ENCODE assay signal across 24 cellular contexts in genomic region chr20:396619-397431, GRCh38. TPM values are rescaled to one million over a fixed set of nuclear protein-coding genes. Genes with fewer than 3 reads are reported as not detected.
DNase-seq lines count a peak whose midpoint lies in the region; ATAC-seq, FAIRE-seq and TF ChIP-seq lines count a peak whose summit lies in the region.
"Had no signal": no experiment of that assay in that cellular context is flagged by ENCODE, and none has a peak within 500 bp of the region (broad histone marks: within the 10 kb centered on the region; RNA-seq: fewer than 3 reads in every experiment).

No MANE protein-coding gene starts in this region.

- no peak for FAIRE-seq in endothelial cell of umbilical vein (lab: Jason Lieb, UNC)
- FAIRE-seq: GM12891 had no signal

- in situ Hi-C loops in Panc1 (cut with HindIII; ENCODE audit: low pct_unique_long_range_greater_than_20kb, low sequenced_read_pairs) = no loop called here

- CTCF ChIA-PET in Panc1 (lab: Charles Lee) = no interaction called here
- CTCF ChIA-PET in endothelial cell of umbilical vein (lab: Charles Lee) = interaction anchor here (1.2 to 2.4 kb wide), 4 partner anchors 10 to 42 kb away, joined by 3 to 10 read pairs (median 3); no protein-coding TSS in a partner anchor

- TF ChIP-seq CTCF in DND-41 (IDR thresholded peaks at IDR 0.05; ENCODE audit: borderline replicate concordance, extremely low read depth, low read length, poor library complexity, severe bottlenecking) (no peak), Panc1 (IDR thresholded peaks at IDR 0.05) (no peak), endothelial cell of umbilical vein (IDR thresholded peaks at IDR 0.05; ENCODE audit: extremely low read depth in 1 of 2, insufficient read depth in 1 of 2, low read depth in 1 of 2, low read length in 2 of 2) (no peak), osteoblast (IDR thresholded peaks at IDR 0.05; ENCODE audit: extremely low read depth, low read depth, low read length) (no peak)

- no peak overlapping the region for H3K9ac ChIP-seq in DND-41 (ENCODE audit: low read depth, low read length)
- H3K9ac ChIP-seq in endothelial cell of umbilical vein (replicated peaks; ENCODE audit: extremely low read depth, insufficient read depth, low read length) = no peak overlapping the region
- H3K9ac ChIP-seq: GM23248 had no signal

- H3K27ac ChIP-seq in DND-41 (ENCODE audit: low read length) (peak overlapping the region; percentile 19; the same call in 1 of the 2 replicates), Panc1 (ENCODE audit: low read length) (no peak overlapping the region), endothelial cell of umbilical vein (ENCODE audit: insufficient read depth, low read depth, low read length) (no peak overlapping the region), osteoblast (ENCODE audit: low read depth, low read length) (no peak overlapping the region)
- H3K27ac ChIP-seq: GM23248, heart right ventricle, neutrophil, psoas muscle, thoracic aorta, uterus had no signal

- H3K36me3 ChIP-seq in DND-41 (ENCODE audit: insufficient read depth, low read length) = peaks cover 60% of the 10 kb centered on the region
- H3K36me3 ChIP-seq in Panc1 (ENCODE audit: control insufficient read depth, insufficient read depth, low read length) = no peaks in the 10 kb centered on the region; the same call in 1 of the 2 replicates
- H3K36me3 ChIP-seq in endothelial cell of umbilical vein (ENCODE audit: control insufficient read depth in 2 of 2, extremely low read depth in 1 of 2, insufficient read depth in 2 of 2, low read length in 2 of 2) = peaks cover 8 to 20% of the 10 kb centered on the region in 2 experiments
- H3K36me3 ChIP-seq in osteoblast (ENCODE audit: insufficient read depth, low read length) = peaks cover 10% of the 10 kb centered on the region
- H3K36me3 ChIP-seq: uterus had no signal

- H3K4me2 ChIP-seq in DND-41 (ENCODE audit: insufficient read depth, low read length) (no peak overlapping the region), endothelial cell of umbilical vein (ENCODE audit: insufficient read depth, low read length) (no peak overlapping the region), osteoblast (ENCODE audit: insufficient read depth, low read length) (no peak overlapping the region)

- intact Hi-C loops in Panc1 (cut with micrococcal nuclease; ENCODE audit: unreplicated experiment) (no loop called here), endothelial cell of umbilical vein (cut with micrococcal nuclease) (no loop called here)

- H4K20me1 ChIP-seq in DND-41 (ENCODE audit: insufficient read depth, low read length) (0 out of 2 replicates have a peak, but pooled peaks cover 5% of the 10 kb centered on the region), endothelial cell of umbilical vein (replicated peaks; ENCODE audit: control insufficient read depth, extremely low read depth, insufficient read depth, low read length) (no peaks in the 10 kb centered on the region), osteoblast (ENCODE audit: insufficient read depth, low read length) (no peaks in the 10 kb centered on the region)

- H3K79me2 ChIP-seq in DND-41 (ENCODE audit: insufficient read depth, low read length) = peaks cover 2% of the 10 kb centered on the region; the same call in 1 of the 2 replicates
- no peaks in the 10 kb centered on the region for H3K79me2 ChIP-seq in endothelial cell of umbilical vein (ENCODE audit: control insufficient read depth, insufficient read depth, low read length)
- H3K79me2 ChIP-seq in osteoblast (ENCODE audit: insufficient read depth, low read length) = no peaks in the 10 kb centered on the region

- H3K9me1 ChIP-seq in endothelial cell of umbilical vein (replicated peaks; ENCODE audit: control insufficient read depth, extremely low read depth, insufficient read depth, low read length) = no peaks in the 10 kb centered on the region

- TSS peak; percentile 60 for BruUV-seq in Panc1 (replicated peaks; lab: Mats Ljungman, UMichigan)
- BruUV-seq in endothelial cell of umbilical vein (replicated peaks; lab: Mats Ljungman, UMichigan) = TSS peak; percentile 15

- H3K4me1 ChIP-seq in DND-41 (ENCODE audit: insufficient read depth, low read length) (peaks cover 26% of the 10 kb centered on the region), Panc1 (ENCODE audit: control insufficient read depth, insufficient read depth, low read length) (peaks cover 2% of the 10 kb centered on the region), endothelial cell of umbilical vein (ENCODE audit: control insufficient read depth, extremely low read depth, insufficient read depth, low read length) (no peaks in the 10 kb centered on the region), osteoblast (ENCODE audit: insufficient read depth, low read length) (no peaks in the 10 kb centered on the region)
- H3K4me1 ChIP-seq: heart right ventricle, psoas muscle, uterus had no signal

- H3K4me3 ChIP-seq in DND-41 (ENCODE audit: low read depth in 1 of 2, low read length in 2 of 2) = no peak overlapping the region
- H3K4me3 ChIP-seq in Panc1 (ENCODE audit: low read depth in 2 of 2, low read length in 2 of 2) = no peak overlapping the region
- H3K4me3 ChIP-seq in endothelial cell of umbilical vein (replicated peaks in 1 of 3; ENCODE audit: insufficient read depth in 1 of 3, low read depth in 1 of 3, low read length in 3 of 3) = no peak overlapping the region
- H3K4me3 ChIP-seq in osteoblast (ENCODE audit: insufficient read depth, low read length) = no peak overlapping the region
- H3K4me3 ChIP-seq: GM23248, heart right ventricle, psoas muscle, thoracic aorta, uterus had no signal

- dilution Hi-C loops in endothelial cell of umbilical vein (cut with MboI; ENCODE audit: extremely low pct_ligation_motif_present, low sequenced_read_pairs) = no loop called here

- H3K9me3 ChIP-seq in DND-41 (ENCODE audit: insufficient read depth, low read length, severe bottlenecking) (no peaks in the 10 kb centered on the region), Panc1 (ENCODE audit: control insufficient read depth, insufficient read depth, low read depth, low read length) (no peaks in the 10 kb centered on the region), endothelial cell of umbilical vein (replicated peaks; ENCODE audit: control insufficient read depth, insufficient read depth, low read length) (no peaks in the 10 kb centered on the region), osteoblast (ENCODE audit: low read depth, low read length) (no peaks in the 10 kb centered on the region)
- H3K9me3 ChIP-seq: heart right ventricle, neutrophil, psoas muscle, thoracic aorta, uterus had no signal

- ATAC-seq in DND-41 (ENCODE audit: insufficient read depth, low read depth) (no peak), Panc1 (no peak; the same call in 1 of the 2 replicates), HG02938 (IDR thresholded peaks at IDR 0.05; ENCODE audit: unreplicated experiment) (no peak), GM21717 (IDR thresholded peaks at IDR 0.05; ENCODE audit: unreplicated experiment) (no peak), GM18858 (IDR thresholded peaks at IDR 0.05; ENCODE audit: unreplicated experiment) (no peak), GM21825 (IDR thresholded peaks at IDR 0.05; ENCODE audit: unreplicated experiment) (no peak)
- ATAC-seq: activated T-cell treated with anti-CD3 and anti-CD28 coated beads, Interleukin-2, amount 50 U/mL, for 4 hours; psoas muscle; stimulated activated naive CD8-positive, alpha-beta T cell treated with anti-CD3 and anti-CD28 coated beads, Interleukin-15, Interleukin-2, amounts not matched to agents 100 U/mL and 50 U/mL, for 24 hours had no signal

- DNase-seq in DND-41 (no peak), Panc1 (ENCODE audit: low read depth, low spot score) (no peak), endothelial cell of umbilical vein (ENCODE audit: low read depth, low spot score) (no peak), osteoblast (ENCODE audit: insufficient read length, low spot score, missing footprints) (peak; percentile 71)
- DNase-seq: activated CD4-positive, alpha-beta T cell treated with anti-CD3 and anti-CD28 coated beads for 4 hours; activated T-cell treated with anti-CD3 and anti-CD28 coated beads, Interleukin-2, amount 50 U/mL, for 4 hours; CD4-positive, CD25-positive, alpha-beta regulatory T cell; erythroblast; GM23248; heart right ventricle; HFFc6; mesenchymal stem cell; NCI-H1694; NCI-H69; psoas muscle; stimulated activated naive CD8-positive, alpha-beta T cell treated with anti-CD3 and anti-CD28 coated beads, Interleukin-15, Interleukin-2, amounts not matched to agents 100 U/mL and 50 U/mL, for 24 hours; uterus had no signal

- POLR2A ChIA-PET in Panc1 (lab: Charles Lee) = no interaction called here
- POLR2A ChIA-PET in endothelial cell of umbilical vein (lab: Charles Lee) = no interaction called here

- TF ChIP-seq POLR2A in endothelial cell of umbilical vein (IDR thresholded peaks at IDR 0.05; ENCODE audit: low read depth, low read length) = no peak

- H2AFZ ChIP-seq in DND-41 (ENCODE audit: low read depth, low read length) = no peak overlapping the region
- H2AFZ ChIP-seq in endothelial cell of umbilical vein (ENCODE audit: low read depth, low read length) = no peak overlapping the region
- H2AFZ ChIP-seq in osteoblast (ENCODE audit: low read length) = no peak overlapping the region
- H2AFZ ChIP-seq: GM23248 had no signal

- H3K27me3 ChIP-seq in DND-41 (ENCODE audit: insufficient read depth, low read length, poor library complexity) = no peaks in the 10 kb centered on the region
- H3K27me3 ChIP-seq in Panc1 (ENCODE audit: control insufficient read depth, insufficient read depth, low read length) = no peaks in the 10 kb centered on the region
- no peaks in the 10 kb centered on the region for H3K27me3 ChIP-seq in endothelial cell of umbilical vein (ENCODE audit: control insufficient read depth in 2 of 2, insufficient read depth in 2 of 2, low read length in 2 of 2)
- H3K27me3 ChIP-seq in osteoblast (ENCODE audit: insufficient read depth, low read length) = no peaks in the 10 kb centered on the region
- H3K27me3 ChIP-seq: heart right ventricle, neutrophil, uterus had no signal

RNA-seq across cellular contexts. Expression of gene RBCK1, which starts 11.3 kb away (rescaled TPM):
- total RNA-seq in Panc1 (2021; ENCODE audit: unreplicated experiment) = 97.1 TPM
- 109 TPM for polyA plus RNA-seq in Panc1 (2012; ENCODE audit: insufficient read length)
- 80.4 and 86.0 TPM in 2 replicates for total RNA-seq in endothelial cell of umbilical vein
- polyA plus RNA-seq in endothelial cell of umbilical vein = 82.7 and 98.3 TPM in 2 replicates
- 54.5 and 65.8 TPM in 2 replicates for polyA plus RNA-seq in endothelial cell of umbilical vein (2011; cell fraction: cytosol; rRNA removed)
- 152 and 200 TPM in 2 replicates for polyA plus RNA-seq in endothelial cell of umbilical vein (2011; cell fraction: nucleus; rRNA removed)
- polyA plus RNA-seq in endothelial cell of umbilical vein (2012) = 84.2 and 98.4 TPM in 2 replicates
- 58.1 and 63.6 TPM in 2 replicates for polyA minus RNA-seq in endothelial cell of umbilical vein
- polyA minus RNA-seq in endothelial cell of umbilical vein (2011; cell fraction: cytosol; rRNA and poly(A)+ RNA removed) = 30.3 TPM
- polyA minus RNA-seq in endothelial cell of umbilical vein (2011; cell fraction: nucleus; rRNA and poly(A)+ RNA removed) = 44.5 and 45.0 TPM in 2 replicates
- 73.1 and 104 TPM in 2 replicates for total RNA-seq in osteoblast

RNA-seq across cellular contexts. Expression of gene TRIB3, which starts 16.3 kb away (rescaled TPM):
- 35.6 TPM for total RNA-seq in Panc1 (2021; ENCODE audit: unreplicated experiment)
- polyA plus RNA-seq in Panc1 (2012; ENCODE audit: insufficient read length) = 41.6 TPM
- total RNA-seq in endothelial cell of umbilical vein = 32.1 and 35.3 TPM in 2 replicates
- 32.6 and 43.0 TPM in 2 replicates for polyA plus RNA-seq in endothelial cell of umbilical vein
- polyA plus RNA-seq in endothelial cell of umbilical vein (2011; cell fraction: cytosol; rRNA removed) = 23.5 and 28.0 TPM in 2 replicates
- 11.8 and 12.1 TPM in 2 replicates for polyA plus RNA-seq in endothelial cell of umbilical vein (2011; cell fraction: nucleus; rRNA removed)
- 23.3 and 23.5 TPM in 2 replicates for polyA plus RNA-seq in endothelial cell of umbilical vein (2012)
- 20.6 and 22.1 TPM in 2 replicates for polyA minus RNA-seq in endothelial cell of umbilical vein
- polyA minus RNA-seq in endothelial cell of umbilical vein (2011; cell fraction: cytosol; rRNA and poly(A)+ RNA removed) = 98.2 TPM
- 7.5 and 8.9 TPM in 2 replicates for polyA minus RNA-seq in endothelial cell of umbilical vein (2011; cell fraction: nucleus; rRNA and poly(A)+ RNA removed)
- total RNA-seq in osteoblast = 176 and 213 TPM in 2 replicates

RNA-seq across cellular contexts. Expression of gene NRSN2, which starts 49.9 kb away (rescaled TPM):
- total RNA-seq in Panc1 (2021; ENCODE audit: unreplicated experiment) (44.9 TPM), endothelial cell of umbilical vein (36.7 and 36.9 TPM in 2 replicates), osteoblast (39.5 and 49.6 TPM in 2 replicates)
- 74.8 TPM for polyA plus RNA-seq in Panc1 (2012; ENCODE audit: insufficient read length)
- 64.1 and 79.1 TPM in 2 replicates for polyA plus RNA-seq in endothelial cell of umbilical vein
- polyA plus RNA-seq in endothelial cell of umbilical vein (2011; cell fraction: cytosol; rRNA removed) = 47.5 and 70.4 TPM in 2 replicates
- 26.9 and 27.6 TPM in 2 replicates for polyA plus RNA-seq in endothelial cell of umbilical vein (2011; cell fraction: nucleus; rRNA removed)
- 36.2 and 43.8 TPM in 2 replicates for polyA plus RNA-seq in endothelial cell of umbilical vein (2012)
- 26.9 and 28.1 TPM in 2 replicates for polyA minus RNA-seq in endothelial cell of umbilical vein
- 4.9 TPM for polyA minus RNA-seq in endothelial cell of umbilical vein (2011; cell fraction: cytosol; rRNA and poly(A)+ RNA removed)
- 5.1 and 6.7 TPM in 2 replicates for polyA minus RNA-seq in endothelial cell of umbilical vein (2011; cell fraction: nucleus; rRNA and poly(A)+ RNA removed)
